Comparison of ENCODE assay signal across 9 cellular contexts in the genomic region with DNA sequence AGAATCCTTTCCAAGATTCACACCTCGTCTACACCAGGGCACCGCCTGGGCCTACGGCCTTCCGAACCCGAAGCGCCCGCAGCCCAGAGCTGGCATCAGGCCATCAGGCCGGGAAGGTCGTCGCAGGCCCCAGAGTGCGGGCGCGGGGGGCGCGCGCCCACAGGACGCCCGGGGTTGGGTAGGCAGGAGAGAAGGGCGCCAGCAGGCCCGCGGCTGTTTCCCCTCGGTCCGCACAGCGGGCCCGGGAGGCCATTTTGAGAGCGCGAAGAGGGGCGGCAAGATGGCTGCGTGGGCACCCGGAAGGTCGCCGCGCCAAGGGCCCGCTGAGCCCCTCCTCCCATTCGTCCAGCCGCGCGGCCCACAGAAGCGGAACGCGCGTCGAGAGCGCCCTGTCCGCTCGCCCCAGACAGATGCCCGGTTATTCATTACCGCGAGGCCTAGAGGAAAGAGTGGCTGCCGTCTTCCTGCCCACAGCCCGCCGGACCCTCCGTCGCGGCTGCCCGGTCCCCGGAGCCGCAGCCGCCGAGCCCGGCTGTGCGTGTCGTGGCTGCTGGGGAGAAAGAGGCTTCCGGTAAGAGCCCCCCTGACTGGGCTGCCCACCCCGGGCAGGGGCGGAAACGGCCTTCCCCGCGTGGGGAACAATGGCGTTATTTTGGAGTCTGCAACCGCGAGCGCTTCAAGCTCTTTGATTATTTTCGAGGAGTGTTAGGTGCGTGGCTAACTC. TPM values are rescaled to one million over a fixed set of nuclear protein-coding genes. Genes with fewer than 3 reads are reported as not detected.
DNase-seq lines count a peak whose midpoint lies in the region; ATAC-seq lines count a peak whose summit lies in the region.
"Had no signal": no experiment of that assay in that cellular context is flagged by ENCODE, and none has a peak within 500 bp of the region (broad histone marks: within the 10 kb centered on the region; RNA-seq: fewer than 3 reads in every experiment).

No MANE protein-coding gene starts in this region.

- no peak for DNase-seq in activated naive CD4-positive, alpha-beta T cell treated with anti-CD3 and anti-CD28 coated beads, Interleukin-2, amount 50 U/mL, for 72 hours (ENCODE audit: low spot score in 2 of 2)
- DNase-seq in iPS DF 6.9 (ENCODE audit: low read depth, low spot score): no peak
- DNase-seq in skeletal muscle cell (ENCODE audit: low read depth): no peak
- no peak for DNase-seq in NCI-H1092 treated with DMSO at 0.1 percent for 48 hours (lab: John Stamatoyannopoulos, UW)
- no peak for DNase-seq in SHP77 (lab: John Stamatoyannopoulos, UW)

- no peaks in the 10 kb centered on the region for H3K9me3 ChIP-seq in ES-I3 (ENCODE audit: control insufficient read depth, insufficient read depth, low read length)
- no peaks in the 10 kb centered on the region for H3K9me3 ChIP-seq in iPS DF 6.9 (ENCODE audit: control insufficient read depth, insufficient read depth, low read length)

- WGBS in iPS DF 6.9 (ENCODE audit: insufficient coverage, insufficient read length): no CpG with 5 or more reads among the region's 75 CpGs

- H3K9me3 Mint-ChIP-seq in activated naive CD4-positive, alpha-beta T cell treated with anti-CD3 and anti-CD28 coated beads, Interleukin-2, amount 50 U/mL, for 72 hours: no peaks in the 10 kb centered on the region

- H3K4me1 ChIP-seq in ES-I3 (ENCODE audit: insufficient read depth, low read length): peaks cover 16% of the 10 kb centered on the region
- peaks cover 7% of the 10 kb centered on the region for H3K4me1 ChIP-seq in iPS DF 6.9 (ENCODE audit: control insufficient read depth, insufficient read depth, low read length)

- H3K4me3 ChIP-seq in iPS DF 6.9 (ENCODE audit: low read length) (peak overlapping the region; percentile 38; the same call in 1 of the 2 replicates), skeletal muscle cell (ENCODE audit: low read depth, low read length) (peak overlapping the region; percentile 19)

- H3K36me3 Mint-ChIP-seq in activated naive CD4-positive, alpha-beta T cell treated with anti-CD3 and anti-CD28 coated beads, Interleukin-2, amount 50 U/mL, for 72 hours: peaks cover 0 to 19% of the 10 kb centered on the region in 2 donors

- no peaks in the 10 kb centered on the region for H3K36me3 ChIP-seq in ES-I3 (ENCODE audit: insufficient read depth, low read length)
- H3K36me3 ChIP-seq in iPS DF 6.9 (ENCODE audit: control insufficient read depth, insufficient read depth, low read length): no peaks in the 10 kb centered on the region; the same call in 1 of the 2 replicates

- no peak overlapping the region for H3K27ac ChIP-seq in iPS DF 6.9 (ENCODE audit: low read length)

- peaks cover 96% of the 10 kb centered on the region for H3K27me3 ChIP-seq in iPS DF 6.9 (ENCODE audit: control insufficient read depth, insufficient read depth, low read length)

- H3K9ac ChIP-seq in ES-I3 (ENCODE audit: low read depth, low read length): peak overlapping the region; percentile 56

- ATAC-seq in activated naive CD4-positive, alpha-beta T cell treated with anti-CD3 and anti-CD28 coated beads, Interleukin-2, amount 50 U/mL, for 72 hours: peak; percentile 28 to 51
- ATAC-seq in GM21526 (IDR thresholded peaks at IDR 0.05; ENCODE audit: low FRiP score, unreplicated experiment) (no peak), GM18873 (IDR thresholded peaks at IDR 0.05; ENCODE audit: low FRiP score, unreplicated experiment) (no peak)
- ATAC-seq: Panc1 had no signal

- H3K27ac Mint-ChIP-seq in activated naive CD4-positive, alpha-beta T cell treated with anti-CD3 and anti-CD28 coated beads, Interleukin-2, amount 50 U/mL, for 72 hours: no peak overlapping the region

RNA-seq across cellular contexts. Expression of a gene that starts 44.2 kb away (rescaled TPM):
- 10 to 100 TPM; 76.1 to 83.7 TPM for total RNA-seq in activated naive CD4-positive, alpha-beta T cell treated with anti-CD3 and anti-CD28 coated beads, Interleukin-2, amount 50 U/mL, for 72 hours

Comparison
In these comparisons a context has a peak if more than half of its experiments do, and no peak if none do; other contexts are left out.
1. ATAC-seq: peak in activated naive CD4-positive, alpha-beta T cell treated with anti-CD3 and anti-CD28 coated beads, Interleukin-2, amount 50 U/mL, for 72 hours (2 of 2); none in GM21526 (single experiment) and GM18873 (single experiment).